ENCODE assay signal across 19 cellular contexts in genomic region chr2:47530105-47530504, GRCh38. TPM values are rescaled to one million over a fixed set of nuclear protein-coding genes. Genes with fewer than 3 reads are reported as not detected.
A peak's percentile ranks its signal among the peaks of the same experiment; 100 is the strongest.
DNase-seq lines count a peak whose midpoint lies in the region; ATAC-seq and TF ChIP-seq lines count a peak whose summit lies in the region.
"Had no signal": no experiment of that assay in that cellular context is flagged by ENCODE, and none has a peak within 500 bp of the region (broad histone marks: within the 10 kb centered on the region; RNA-seq: fewer than 3 reads in every experiment).

No MANE protein-coding gene starts in this region.

- DNase-seq in Right ventricle myocardium superior (no peak), left ventricle myocardium inferior (no peak), H7 (peak; percentile 65), left ventricle myocardium superior (no peak)
- no peak for DNase-seq in stimulated activated naive B cell treated with anti-CD40 and anti-IgM and Interleukin-4, amounts not matched to agents 10 μg/mL and 1 μg/mL and 100 μg/mL, for 72 hours
- DNase-seq in activated naive CD4-positive, alpha-beta T cell treated with anti-CD3 and anti-CD28 coated beads for 36 hours = no peak
- DNase-seq: 8988T; CD4-positive, alpha-beta memory T cell; DMS153; DMS79; GDM1 had no signal

- H3K27me3 Mint-ChIP-seq in stimulated activated naive B cell treated with anti-CD40 and anti-IgM and Interleukin-4, amounts not matched to agents 10 μg/mL and 1 μg/mL and 100 μg/mL, for 72 hours = no peaks in the 10 kb centered on the region
- no peaks in the 10 kb centered on the region for H3K27me3 Mint-ChIP-seq in activated naive CD4-positive, alpha-beta T cell treated with anti-CD3 and anti-CD28 coated beads for 36 hours (ENCODE audit: low read depth)
- H3K27me3 Mint-ChIP-seq: CD4-positive, alpha-beta memory T cell had no signal

- CTCF ChIA-PET in activated naive CD4-positive, alpha-beta T cell treated with anti-CD3 and anti-CD28 coated beads for 36 hours (lab: Charles Lee) = no interaction called here

- no peak overlapping the region for H3K4me3 Mint-ChIP-seq in stimulated activated naive B cell treated with anti-CD40 and anti-IgM and Interleukin-4, amounts not matched to agents 10 μg/mL and 1 μg/mL and 100 μg/mL, for 72 hours
- no peak overlapping the region for H3K4me3 Mint-ChIP-seq in activated naive CD4-positive, alpha-beta T cell treated with anti-CD3 and anti-CD28 coated beads for 36 hours
- H3K4me3 Mint-ChIP-seq: CD14-positive monocyte; CD4-positive, alpha-beta memory T cell; GM23338 had no signal

- TF ChIP-seq CTCF in left ventricle myocardium inferior (IDR thresholded peaks at IDR 0.05; ENCODE audit: borderline replicate concordance) = no peak

- H3K27ac ChIP-seq in left ventricle myocardium inferior (replicated peaks) = no peak overlapping the region
- H3K27ac ChIP-seq: BLaER1 had no signal

- no peaks in the 10 kb centered on the region for H3K36me3 ChIP-seq in left ventricle myocardium inferior
- no peaks in the 10 kb centered on the region for H3K36me3 ChIP-seq in H7 (replicated peaks; ENCODE audit: control insufficient read depth, insufficient read depth, low read length)

- H3K27me3 ChIP-seq in left ventricle myocardium inferior (ENCODE audit: low read depth) (no peaks in the 10 kb centered on the region), H7 (ENCODE audit: control insufficient read depth, insufficient read depth, low read length) (no peaks in the 10 kb centered on the region)
- H3K27me3 ChIP-seq: BLaER1 had no signal

- peak overlapping the region; percentile 65 for H3K27ac Mint-ChIP-seq in stimulated activated naive B cell treated with anti-CD40 and anti-IgM and Interleukin-4, amounts not matched to agents 10 μg/mL and 1 μg/mL and 100 μg/mL, for 72 hours
- H3K27ac Mint-ChIP-seq in activated naive CD4-positive, alpha-beta T cell treated with anti-CD3 and anti-CD28 coated beads for 36 hours = no peak overlapping the region
- H3K27ac Mint-ChIP-seq: CD14-positive monocyte; CD4-positive, alpha-beta memory T cell; GM23338 had no signal

- H3K4me3 ChIP-seq in left ventricle myocardium inferior = no peak overlapping the region
- no peak overlapping the region for H3K4me3 ChIP-seq in H7 (ENCODE audit: insufficient read depth, low read depth, low read length)
- H3K4me3 ChIP-seq: BLaER1, GM23338 had no signal

- intact Hi-C loops in Right ventricle myocardium superior (cut with DNase I) = no loop called here
- intact Hi-C loops in left ventricle myocardium inferior (cut with micrococcal nuclease) = no loop called here
- intact Hi-C loops in left ventricle myocardium superior (cut with micrococcal nuclease) = no loop called here
- intact Hi-C loops in activated naive CD4-positive, alpha-beta T cell treated with anti-CD3 and anti-CD28 coated beads for 36 hours (cut with micrococcal nuclease) = no loop called here

- peaks cover 0 to 2% of the 10 kb centered on the region in 2 donors for H3K36me3 Mint-ChIP-seq in stimulated activated naive B cell treated with anti-CD40 and anti-IgM and Interleukin-4, amounts not matched to agents 10 μg/mL and 1 μg/mL and 100 μg/mL, for 72 hours
- no peaks in the 10 kb centered on the region for H3K36me3 Mint-ChIP-seq in activated naive CD4-positive, alpha-beta T cell treated with anti-CD3 and anti-CD28 coated beads for 36 hours (ENCODE audit: low read depth)
- H3K36me3 Mint-ChIP-seq: CD14-positive monocyte; CD4-positive, alpha-beta memory T cell had no signal

- H3K4me1 ChIP-seq in left ventricle myocardium inferior = peaks cover 25% of the 10 kb centered on the region

- ATAC-seq in Right ventricle myocardium superior (ENCODE audit: poor library complexity) (peak; percentile 36), left ventricle myocardium superior (peak; percentile 32), HG03108 (IDR thresholded peaks at IDR 0.05; ENCODE audit: unreplicated experiment) (no peak), GM21825 (IDR thresholded peaks at IDR 0.05; ENCODE audit: unreplicated experiment) (no peak)
- ATAC-seq in stimulated activated naive B cell treated with anti-CD40 and anti-IgM and Interleukin-4, amounts not matched to agents 10 μg/mL and 1 μg/mL and 100 μg/mL, for 72 hours (replicated peaks) = no peak
- ATAC-seq: GM23338, HCT116 had no signal

- no peaks in the 10 kb centered on the region for H3K9me3 ChIP-seq in left ventricle myocardium inferior (replicated peaks)
- H3K9me3 ChIP-seq: BLaER1 had no signal

- H3K4me1 Mint-ChIP-seq in stimulated activated naive B cell treated with anti-CD40 and anti-IgM and Interleukin-4, amounts not matched to agents 10 μg/mL and 1 μg/mL and 100 μg/mL, for 72 hours = no peaks in the 10 kb centered on the region
- no peaks in the 10 kb centered on the region for H3K4me1 Mint-ChIP-seq in activated naive CD4-positive, alpha-beta T cell treated with anti-CD3 and anti-CD28 coated beads for 36 hours (ENCODE audit: low read depth)
- H3K4me1 Mint-ChIP-seq: CD14-positive monocyte; CD4-positive, alpha-beta memory T cell had no signal

- no peaks in the 10 kb centered on the region for H3K9me3 Mint-ChIP-seq in stimulated activated naive B cell treated with anti-CD40 and anti-IgM and Interleukin-4, amounts not matched to agents 10 μg/mL and 1 μg/mL and 100 μg/mL, for 72 hours
- no peaks in the 10 kb centered on the region for H3K9me3 Mint-ChIP-seq in activated naive CD4-positive, alpha-beta T cell treated with anti-CD3 and anti-CD28 coated beads for 36 hours
- H3K9me3 Mint-ChIP-seq: CD14-positive monocyte; CD4-positive, alpha-beta memory T cell; GM23338 had no signal

RNA-seq across cellular contexts. Expression of gene KCNK12, which starts 40.7 kb away (rescaled TPM):
- total RNA-seq in Right ventricle myocardium superior (0.13 TPM), left ventricle myocardium inferior (0.16 TPM), left ventricle myocardium superior (0.25 TPM)
- 9.6 and 16.0 TPM in 2 replicates for total RNA-seq in H7 (2014; rRNA removed; shearing (Covaris generic))
- under 1 TPM; 0.17 to 0.30 TPM for total RNA-seq in activated naive CD4-positive, alpha-beta T cell treated with anti-CD3 and anti-CD28 coated beads for 36 hours
- total RNA-seq: A673, HT-29 had no signal

Comparison
In these comparisons a context has a peak if more than half of its experiments do, and no peak if none do; other contexts are left out.
1. ATAC-seq: peak in Right ventricle myocardium superior (single experiment) and left ventricle myocardium superior (single experiment); none in stimulated activated naive B cell treated with anti-CD40 and anti-IgM and Interleukin-4, amounts not matched to agents 10 μg/mL and 1 μg/mL and 100 μg/mL, for 72 hours (0 of 2), HG03108 (single experiment) and GM21825 (single experiment).